ENCODE assay signal across 28 cellular contexts in the genomic region with DNA sequence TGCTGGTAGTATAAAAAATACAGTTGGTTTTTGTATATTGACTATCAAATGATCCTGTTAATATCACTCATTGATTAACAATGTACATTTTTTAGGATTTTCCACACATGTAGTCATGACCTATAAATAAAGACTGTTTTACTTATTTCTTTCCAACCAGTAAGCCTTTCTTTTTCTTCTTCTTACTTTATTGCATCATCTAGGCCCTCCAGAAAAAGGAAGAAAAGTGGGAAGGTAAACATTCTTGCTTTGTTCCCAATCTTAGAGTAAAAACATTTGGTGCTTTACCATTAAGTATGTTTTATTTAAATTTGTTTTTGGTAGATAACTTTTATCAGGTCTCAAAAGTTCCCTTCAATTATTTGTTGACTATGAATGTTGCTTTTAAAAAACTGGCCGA.
"Had no signal": no experiment of that assay in that cellular context is flagged by ENCODE, and none has a peak within 500 bp of the region (broad histone marks: within the 10 kb centered on the region; RNA-seq: fewer than 3 reads in every experiment).

No MANE protein-coding gene starts in this region.

- H3K36me3 ChIP-seq: neural progenitor cell, ovary, spleen, suprapubic skin, tibial artery, transverse colon, upper lobe of right lung, uterus had no signal

- H3K4me3 ChIP-seq: neural progenitor cell, ovary, psoas muscle, skin epidermis, smooth muscle cell, spleen, suprapubic skin, testis, tibial artery, transverse colon, upper lobe of right lung, uterus had no signal

- H3K9ac ChIP-seq: neural progenitor cell, parathyroid adenoma had no signal

- H3K4me2 ChIP-seq: neural progenitor cell, smooth muscle cell had no signal

- H3K27ac ChIP-seq: neural progenitor cell, ovary, parathyroid adenoma, psoas muscle, skin epidermis, spleen, suprapubic skin, testis, tibial artery, transverse colon, upper lobe of right lung, uterus had no signal

- DNase-seq: natural killer cell; occipital lobe; ovary; posterior cingulate gyrus; psoas muscle; right cardiac atrium; spleen; stimulated activated CD4-positive, alpha-beta T cell treated with anti-CD3 and anti-CD28 coated beads, Interleukin-12 subunit alpha, Interleukin-12 subunit beta, amount 100 ng/mL, for 4 hours; stimulated activated CD4-positive, alpha-beta T cell treated with anti-CD3 and anti-CD28 coated beads, Interleukin-1b, Interleukin-23, amount 100 ng/mL, for 48 hours; stimulated activated CD4-positive, alpha-beta T cell treated with anti-CD3 and anti-CD28 coated beads, Interleukin-4, amount 100 ng/mL, for 1 hour; stimulated activated CD4-positive, alpha-beta T cell treated with anti-CD3 and anti-CD28 coated beads, Interleukin-4, amount 100 ng/mL, for 4 hours; stimulated activated CD8-positive, alpha-beta memory T cell treated with anti-CD3 and anti-CD28 coated beads, Interleukin-4, amount 100 ng/mL, for 48 hours; stimulated activated naive CD4-positive, alpha-beta T cell; stimulated activated naive CD8-positive, alpha-beta T cell treated with anti-CD3 and anti-CD28 coated beads, Interleukin-15, amount 100 ng/mL, for 72 hours; stimulated activated naive CD8-positive, alpha-beta T cell treated with anti-CD3 and anti-CD28 coated beads, Interleukin-15, Interleukin-2, amounts not matched to agents 100 U/mL and 50 U/mL, for 24 hours; substantia nigra; testis; tibial artery; transverse colon; upper lobe of right lung; uterus had no signal

- H3K27me3 ChIP-seq: neural progenitor cell, ovary, spleen, suprapubic skin, testis, tibial artery, transverse colon, upper lobe of right lung, uterus had no signal

- H3K4me1 ChIP-seq: neural progenitor cell, parathyroid adenoma, psoas muscle, spleen, suprapubic skin, testis, tibial artery, transverse colon, upper lobe of right lung, uterus had no signal

- H2AFZ ChIP-seq: neural progenitor cell, parathyroid adenoma had no signal

- ATAC-seq: natural killer cell; psoas muscle; right cardiac atrium; sciatic nerve; stimulated activated memory B cell treated with anti-CD40 and anti-IgM and Interleukin-4, amounts not matched to agents 10 μg/mL and 1 μg/mL and 100 μg/mL, for 72 hours; stimulated activated naive CD8-positive, alpha-beta T cell treated with anti-CD3 and anti-CD28 coated beads, Interleukin-15, amount 100 ng/mL, for 72 hours; stimulated activated naive CD8-positive, alpha-beta T cell treated with anti-CD3 and anti-CD28 coated beads, Interleukin-15, Interleukin-2, amounts not matched to agents 100 U/mL and 50 U/mL, for 24 hours; upper lobe of right lung had no signal

- H3K79me2 ChIP-seq: parathyroid adenoma had no signal

- H3K9me3 ChIP-seq: ovary, psoas muscle, spleen, suprapubic skin, testis, tibial artery, transverse colon, upper lobe of right lung, uterus had no signal
